ENCODE assay signal across 10 cellular contexts in the genomic region with DNA sequence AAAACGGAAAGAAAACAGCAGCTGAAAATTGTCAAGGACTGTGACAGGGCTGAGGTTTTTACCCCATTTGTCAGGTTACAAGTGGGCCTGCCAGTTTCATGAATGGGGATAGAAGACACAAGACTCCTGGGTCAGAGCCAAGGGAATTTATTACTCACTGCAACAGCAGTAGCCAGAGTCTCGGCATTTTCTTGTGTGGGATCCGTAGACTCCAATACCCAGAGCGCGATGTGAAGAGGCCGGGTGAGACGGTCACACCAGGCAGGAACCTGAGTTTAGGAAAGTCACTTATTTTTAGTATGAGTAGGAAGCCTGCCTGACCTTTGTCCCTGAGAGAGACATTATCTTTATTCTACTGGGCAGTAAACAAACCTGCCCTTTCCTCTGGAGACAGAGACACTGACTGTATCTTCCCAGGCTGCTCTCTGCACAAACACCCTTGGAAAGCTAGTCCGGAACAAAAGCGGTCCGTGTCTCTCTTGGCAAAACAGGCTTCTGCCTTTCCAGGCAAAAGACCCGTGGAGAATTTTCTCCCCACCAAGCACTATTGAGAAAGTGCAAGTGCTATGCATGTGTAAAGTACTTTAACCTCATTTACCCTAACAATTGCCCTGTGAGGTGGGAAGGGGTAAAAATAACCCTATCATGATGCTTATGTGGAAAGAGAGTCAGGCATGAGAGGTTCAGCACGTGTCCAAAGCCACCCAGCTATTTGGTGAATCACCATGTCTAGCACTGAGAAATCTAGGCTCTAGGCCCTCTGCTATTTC. TPM values are rescaled to one million over a fixed set of nuclear protein-coding genes. Genes with fewer than 3 reads are reported as not detected.
DNase-seq lines count a peak whose midpoint lies in the region; ATAC-seq and TF ChIP-seq lines count a peak whose summit lies in the region.
"Had no signal": no experiment of that assay in that cellular context is flagged by ENCODE, and none has a peak within 500 bp of the region (broad histone marks: within the 10 kb centered on the region; RNA-seq: fewer than 3 reads in every experiment).

No MANE protein-coding gene starts in this region.

- H4K20me1 ChIP-seq in SK-N-SH (ENCODE audit: insufficient read depth): no peaks in the 10 kb centered on the region

- no peak for TF ChIP-seq RAD21 in SK-N-SH (IDR thresholded peaks at IDR 0.05; ENCODE audit: low read length)

- peak overlapping the region; percentile 56 for H3K4me2 ChIP-seq in SK-N-SH

- no peak overlapping the region; the same call in 1 of the 2 replicates for H2AFZ ChIP-seq in SK-N-SH (ENCODE audit: low read depth)

- no peaks in the 10 kb centered on the region for H3K36me3 ChIP-seq in SK-N-SH (replicated peaks in 1 of 2; ENCODE audit: control insufficient read depth in 1 of 2, insufficient read depth in 2 of 2, low read length in 1 of 2)

- TF ChIP-seq EP300 in SK-N-SH (IDR thresholded peaks at IDR 0.05; ENCODE audit: borderline replicate concordance in 1 of 2, low read depth in 1 of 2, low read length in 1 of 2): peak; percentile 51 to 83

- H3K9me3 ChIP-seq in SK-N-SH: no peaks in the 10 kb centered on the region

- no peaks in the 10 kb centered on the region for H3K27me3 ChIP-seq in SK-N-SH (ENCODE audit: insufficient read depth)

- DNase-seq in AG09319 (ENCODE audit: extremely low read depth, low read depth) (peak; percentile 64), SK-N-SH (no peak), glomerular endothelial cell (ENCODE audit: extremely low read depth, low read depth, low spot score) (peak; percentile 31), pons (ENCODE audit: low spot score) (peak; percentile 34), NCI-H446 treated with DMSO at 0.1 percent for 48 hours (lab: John Stamatoyannopoulos, UW) (no peak)
- DNase-seq: DMS 273 treated with DMSO at 0.1 percent for 48 hours, NCI-H2029 treated with DMSO at 0.1 percent for 48 hours had no signal

- no peak overlapping the region for H3K4me3 ChIP-seq in SK-N-SH (ENCODE audit: low read depth in 2 of 2, low read length in 1 of 2)

- H3K9me2 ChIP-seq in SK-N-SH: no peaks in the 10 kb centered on the region

- peak overlapping the region; percentile 67 to 97; a peak in 3 of 4 replicates for H3K27ac ChIP-seq in SK-N-SH (ENCODE audit: low read depth in 2 of 2, low read length in 1 of 2)

- CTCF ChIA-PET in SK-N-SH (lab: Yijun Ruan, JAX): interaction anchor here (0.6 to 5.7 kb wide), 11 partner anchors 11 to 590 kb away, joined by 3 to 131 read pairs (median 4); no protein-coding TSS in a partner anchor

- POLR2A ChIA-PET in SK-N-SH (lab: Yijun Ruan, JAX): no interaction called here

- peaks cover 21% of the 10 kb centered on the region for H3F3A ChIP-seq in SK-N-SH (replicated peaks; ENCODE audit: insufficient read depth)

- peaks cover 6 to 37% of the 10 kb centered on the region in 2 experiments; a peak in 3 of 4 replicates for H3K4me1 ChIP-seq in SK-N-SH (ENCODE audit: control insufficient read depth in 1 of 2, insufficient read depth in 2 of 2, low read depth in 1 of 2, low read length in 1 of 2)

- ATAC-seq in HG02840 (IDR thresholded peaks at IDR 0.05; ENCODE audit: low FRiP score, unreplicated experiment): no peak
- ATAC-seq in HG02610 (IDR thresholded peaks at IDR 0.05; ENCODE audit: unreplicated experiment): no peak
- ATAC-seq in GM18873 (IDR thresholded peaks at IDR 0.05; ENCODE audit: low FRiP score, unreplicated experiment): no peak

- TF ChIP-seq CTCF in AG09319 (IDR thresholded peaks at IDR 0.05; ENCODE audit: low read depth, low read length) (no peak), SK-N-SH (IDR thresholded peaks at IDR 0.05) (no peak)

- 40% methylated on average over 12 of the region's 12 CpGs for WGBS in SK-N-SH (ENCODE audit: low lambda C conversion rate)

- no peaks in the 10 kb centered on the region for H3K79me2 ChIP-seq in SK-N-SH (ENCODE audit: insufficient read depth)

- peak overlapping the region; percentile 60; the same call in 1 of the 2 replicates for H3K9ac ChIP-seq in SK-N-SH

TF ChIP-seq in SK-N-SH, 30 proteins besides CTCF, POLR2A, EP300 and RAD21:
- TF ChIP-seq ELF1 (IDR thresholded peaks at IDR 0.05) (no peak; the same call in 1 of the 2 replicates), SMC3 (IDR thresholded peaks at IDR 0.05; ENCODE audit: low read depth, low read length) (no peak), TCF12 (IDR thresholded peaks at IDR 0.05) (peak; percentile 94), SIN3A (IDR thresholded peaks at IDR 0.05; ENCODE audit: borderline replicate concordance, low read depth, low read length) (peak; percentile 49; the same call in 1 of the 2 replicates), MEF2A (IDR thresholded peaks at IDR 0.05; ENCODE audit: borderline replicate concordance, low read depth) (0 out of 2 replicates have a peak, but pooled peaks have one; percentile 24), RCOR1 (IDR thresholded peaks at IDR 0.05; ENCODE audit: low read length) (no peak), NFIC (IDR thresholded peaks at IDR 0.05; ENCODE audit: borderline replicate concordance) (peak; percentile 95; the same call in 1 of the 2 replicates), RFX5 (IDR thresholded peaks at IDR 0.05; ENCODE audit: low read length) (no peak), FOSL2 (IDR thresholded peaks at IDR 0.05; ENCODE audit: borderline replicate concordance, low read depth) (peak; percentile 65; the same call in 1 of the 2 replicates), TAF1 (IDR thresholded peaks at IDR 0.05; ENCODE audit: borderline replicate concordance, low read depth, low read length) (no peak), JUND (IDR thresholded peaks at IDR 0.05) (peak; percentile 76), POLR2AphosphoS5 (IDR thresholded peaks at IDR 0.05; ENCODE audit: low read depth, low read length) (peak; percentile 68; the same call in 1 of the 2 replicates), RXRA (IDR thresholded peaks at IDR 0.05; ENCODE audit: borderline replicate concordance, low read depth) (peak; percentile 74; the same call in 1 of the 2 replicates), TEAD4 (IDR thresholded peaks at IDR 0.05; ENCODE audit: borderline replicate concordance, insufficient read depth) (peak; percentile 37; the same call in 1 of the 2 replicates), FOXM1 (IDR thresholded peaks at IDR 0.05; ENCODE audit: low read depth) (0 out of 2 replicates have a peak, but pooled peaks have one; percentile 22), YY1 (IDR thresholded peaks at IDR 0.05; ENCODE audit: low read depth) (0 out of 2 replicates have a peak, but pooled peaks have one; percentile 20), GATA2 (CRISPR knock-in tag; IDR thresholded peaks at IDR 0.05) (no peak)
- TF ChIP-seq, protein P1, sequence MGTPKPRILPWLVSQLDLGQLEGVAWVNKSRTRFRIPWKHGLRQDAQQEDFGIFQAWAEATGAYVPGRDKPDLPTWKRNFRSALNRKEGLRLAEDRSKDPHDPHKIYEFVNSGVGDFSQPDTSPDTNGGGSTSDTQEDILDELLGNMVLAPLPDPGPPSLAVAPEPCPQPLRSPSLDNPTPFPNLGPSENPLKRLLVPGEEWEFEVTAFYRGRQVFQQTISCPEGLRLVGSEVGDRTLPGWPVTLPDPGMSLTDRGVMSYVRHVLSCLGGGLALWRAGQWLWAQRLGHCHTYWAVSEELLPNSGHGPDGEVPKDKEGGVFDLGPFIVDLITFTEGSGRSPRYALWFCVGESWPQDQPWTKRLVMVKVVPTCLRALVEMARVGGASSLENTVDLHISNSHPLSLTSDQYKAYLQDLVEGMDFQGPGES (IDR thresholded peaks at IDR 0.05; ENCODE audit: low read depth, low read length): no peak
- TF ChIP-seq, protein P2, sequence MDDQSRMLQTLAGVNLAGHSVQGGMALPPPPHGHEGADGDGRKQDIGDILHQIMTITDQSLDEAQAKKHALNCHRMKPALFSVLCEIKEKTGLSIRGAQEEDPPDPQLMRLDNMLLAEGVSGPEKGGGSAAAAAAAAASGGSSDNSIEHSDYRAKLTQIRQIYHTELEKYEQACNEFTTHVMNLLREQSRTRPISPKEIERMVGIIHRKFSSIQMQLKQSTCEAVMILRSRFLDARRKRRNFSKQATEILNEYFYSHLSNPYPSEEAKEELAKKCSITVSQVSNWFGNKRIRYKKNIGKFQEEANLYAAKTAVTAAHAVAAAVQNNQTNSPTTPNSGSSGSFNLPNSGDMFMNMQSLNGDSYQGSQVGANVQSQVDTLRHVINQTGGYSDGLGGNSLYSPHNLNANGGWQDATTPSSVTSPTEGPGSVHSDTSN (IDR thresholded peaks at IDR 0.05): peak; percentile 95
- TF ChIP-seq, protein P3, sequence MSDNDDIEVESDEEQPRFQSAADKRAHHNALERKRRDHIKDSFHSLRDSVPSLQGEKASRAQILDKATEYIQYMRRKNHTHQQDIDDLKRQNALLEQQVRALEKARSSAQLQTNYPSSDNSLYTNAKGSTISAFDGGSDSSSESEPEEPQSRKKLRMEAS (IDR thresholded peaks at IDR 0.05; ENCODE audit: low read depth): peak; percentile 63; the same call in 1 of the 2 replicates
- TF ChIP-seq, protein P4, sequence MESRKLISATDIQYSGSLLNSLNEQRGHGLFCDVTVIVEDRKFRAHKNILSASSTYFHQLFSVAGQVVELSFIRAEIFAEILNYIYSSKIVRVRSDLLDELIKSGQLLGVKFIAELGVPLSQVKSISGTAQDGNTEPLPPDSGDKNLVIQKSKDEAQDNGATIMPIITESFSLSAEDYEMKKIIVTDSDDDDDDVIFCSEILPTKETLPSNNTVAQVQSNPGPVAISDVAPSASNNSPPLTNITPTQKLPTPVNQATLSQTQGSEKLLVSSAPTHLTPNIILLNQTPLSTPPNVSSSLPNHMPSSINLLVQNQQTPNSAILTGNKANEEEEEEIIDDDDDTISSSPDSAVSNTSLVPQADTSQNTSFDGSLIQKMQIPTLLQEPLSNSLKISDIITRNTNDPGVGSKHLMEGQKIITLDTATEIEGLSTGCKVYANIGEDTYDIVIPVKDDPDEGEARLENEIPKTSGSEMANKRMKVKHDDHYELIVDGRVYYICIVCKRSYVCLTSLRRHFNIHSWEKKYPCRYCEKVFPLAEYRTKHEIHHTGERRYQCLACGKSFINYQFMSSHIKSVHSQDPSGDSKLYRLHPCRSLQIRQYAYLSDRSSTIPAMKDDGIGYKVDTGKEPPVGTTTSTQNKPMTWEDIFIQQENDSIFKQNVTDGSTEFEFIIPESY (IDR thresholded peaks at IDR 0.05; ENCODE audit: borderline replicate concordance, low read depth): 0 out of 2 replicates have a peak, but pooled peaks have one; percentile 26

RNA-seq across cellular contexts. Expression of a gene that starts 58.4 kb away (rescaled TPM):
- polyA plus RNA-seq in SK-N-SH (2012; rRNA removed): 19.0 and 25.7 TPM in 2 replicates
- polyA plus RNA-seq in SK-N-SH (2012; cell fraction: cytosol; rRNA removed): 17.8 and 20.9 TPM in 2 replicates
- polyA plus RNA-seq in SK-N-SH (2012; cell fraction: nucleus; rRNA removed): 15.7 and 25.0 TPM in 2 replicates
- total RNA-seq in glomerular endothelial cell: 57.5 and 107 TPM in 2 replicates

Comparison
In these comparisons a context has a peak if more than half of its experiments do, and no peak if none do; other contexts are left out.
1. DNase-seq: peak in AG09319 (single experiment), glomerular endothelial cell (single experiment) and pons (single experiment); none in SK-N-SH (single experiment) and NCI-H446 treated with DMSO at 0.1 percent for 48 hours (single experiment).